Comparison of ENCODE assay signal across 22 cellular contexts in the genomic region with DNA sequence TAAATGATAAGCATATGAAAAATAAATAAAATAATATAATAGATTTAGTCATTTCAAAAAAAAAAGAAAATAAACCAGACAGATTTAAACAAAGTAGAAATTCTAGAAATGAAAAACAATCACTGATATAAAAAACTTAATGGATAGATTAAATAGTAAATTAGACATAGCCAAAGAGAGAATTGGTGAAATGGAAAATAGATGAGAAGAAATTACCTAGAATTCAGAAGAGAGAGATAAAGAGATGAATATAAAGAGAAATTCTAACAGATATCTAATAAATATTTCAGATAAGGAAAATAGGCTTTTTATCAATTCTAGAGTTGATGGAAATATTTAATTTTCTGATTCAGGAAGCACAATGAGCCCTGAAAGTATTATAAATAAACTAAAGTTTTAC.
DNase-seq lines count a peak whose midpoint lies in the region; ATAC-seq, FAIRE-seq and TF ChIP-seq lines count a peak whose summit lies in the region.
"Had no signal": no experiment of that assay in that cellular context is flagged by ENCODE, and none has a peak within 500 bp of the region (broad histone marks: within the 10 kb centered on the region; RNA-seq: fewer than 3 reads in every experiment).

No MANE protein-coding gene starts in this region.

- no peak overlapping the region for H3K23ac ChIP-seq in H1 (ENCODE audit: insufficient read length)

- POLR2A ChIA-PET in SK-N-SH (lab: Yijun Ruan, JAX) (no interaction called here), H1 (lab: Charles Lee; ENCODE audit: partially characterized antibody) (no interaction called here)

- H2BK5ac ChIP-seq in H1 (ENCODE audit: low read depth, low read length), result no peak overlapping the region

- no peak for TF ChIP-seq RAD21 in SK-N-SH (IDR thresholded peaks at IDR 0.05; ENCODE audit: low read length)
- no peak for TF ChIP-seq RAD21 in H1 (IDR thresholded peaks at IDR 0.05 in 1 of 2, conservative IDR thresholded peaks at IDR 0.05 in 1 of 2; ENCODE audit: low read depth in 2 of 2, low read length in 2 of 2)

- peaks cover 0 to 25% of the 10 kb centered on the region in 2 experiments for H3K36me3 ChIP-seq in SK-N-SH (replicated peaks in 1 of 2; ENCODE audit: control insufficient read depth in 1 of 2, insufficient read depth in 2 of 2, low read length in 1 of 2)
- peaks cover 0 to 6% (median 2%) of the 10 kb centered on the region in 4 experiments; a peak in 2 of 8 replicates for H3K36me3 ChIP-seq in H1 (ENCODE audit: control insufficient read depth in 2 of 4, insufficient read depth in 4 of 4, low read length in 3 of 4)
- peaks cover 0 to 5% (median 0%) of the 10 kb centered on the region in 3 donors for H3K36me3 ChIP-seq in pancreas
- H3K36me3 ChIP-seq: HAP-1 had no signal

- H3K79me2 ChIP-seq in SK-N-SH (ENCODE audit: insufficient read depth) (no peaks in the 10 kb centered on the region), H1 (ENCODE audit: control insufficient read depth in 1 of 2, insufficient read depth in 2 of 2, low read length in 2 of 2) (no peaks in the 10 kb centered on the region)

- H3K4me3 ChIP-seq in SK-N-SH (ENCODE audit: low read depth in 2 of 2, low read length in 1 of 2) (no peak overlapping the region), H1 (ENCODE audit: extremely low read depth in 1 of 4, insufficient read depth in 2 of 4, low read depth in 3 of 4, low read length in 4 of 4) (no peak overlapping the region), pancreas (no peak overlapping the region)
- H3K4me3 ChIP-seq: HAP-1 had no signal

- no peaks in the 10 kb centered on the region for H3K79me1 ChIP-seq in H1 (ENCODE audit: low read depth, low read length)

- H3K23me2 ChIP-seq in H1 (ENCODE audit: low read depth, low read length), result no peaks in the 10 kb centered on the region; the same call in 1 of the 2 replicates

- no peak overlapping the region for H4K91ac ChIP-seq in H1 (replicated peaks; ENCODE audit: insufficient read length, low read length)

- no peaks in the 10 kb centered on the region for H4K20me1 ChIP-seq in SK-N-SH (ENCODE audit: insufficient read depth)
- no peaks in the 10 kb centered on the region for H4K20me1 ChIP-seq in H1 (replicated peaks in 1 of 2; ENCODE audit: control insufficient read depth in 1 of 2, insufficient read depth in 2 of 2, low read length in 2 of 2)

- H3K27me3 ChIP-seq in SK-N-SH (ENCODE audit: insufficient read depth), result no peaks in the 10 kb centered on the region
- H3K27me3 ChIP-seq in H1 (replicated peaks in 1 of 4; ENCODE audit: control insufficient read depth in 3 of 4, extremely low read depth in 1 of 4, insufficient read depth in 3 of 4, low read length in 3 of 4), result no peaks in the 10 kb centered on the region
- H3K27me3 ChIP-seq in pancreas, result no peaks in the 10 kb centered on the region
- H3K27me3 ChIP-seq: BE2C had no signal

- intact Hi-C loops in pancreas (cut with DNase I), result no loop called here

- no peak overlapping the region for H2AK5ac ChIP-seq in H1 (ENCODE audit: low read depth, low read length)

- no peak for ATAC-seq in SK-N-SH treated with all-trans-retinoic acid at 6 μM for 48 hours
- no peak for ATAC-seq in pancreas
- no peak for ATAC-seq in GM19328 (IDR thresholded peaks at IDR 0.05; ENCODE audit: unreplicated experiment)
- ATAC-seq in GM18502 (IDR thresholded peaks at IDR 0.05; ENCODE audit: poor library complexity, unreplicated experiment), result no peak

- no peak overlapping the region for H3K4ac ChIP-seq in H1 (replicated peaks; ENCODE audit: insufficient read length, low read depth, low read length)

- TF ChIP-seq EP300 in SK-N-SH (IDR thresholded peaks at IDR 0.05; ENCODE audit: borderline replicate concordance in 1 of 2, low read depth in 1 of 2, low read length in 1 of 2), result no peak
- TF ChIP-seq EP300 in H1 (IDR thresholded peaks at IDR 0.05; ENCODE audit: borderline replicate concordance in 1 of 2, low read depth in 2 of 2, low read length in 2 of 2), result no peak

- H3K9me3 ChIP-seq in SK-N-SH (peaks cover 23% of the 10 kb centered on the region), H1 (ENCODE audit: insufficient read depth in 2 of 2, low read depth in 1 of 2, low read length in 1 of 2) (peaks cover 2 to 15% of the 10 kb centered on the region in 2 experiments; a peak in 3 of 4 replicates), pancreas (peaks cover 0 to 11% (median 2%) of the 10 kb centered on the region in 4 donors)
- H3K9me3 ChIP-seq: BE2C had no signal

- no peaks in the 10 kb centered on the region for H3F3A ChIP-seq in SK-N-SH (replicated peaks; ENCODE audit: insufficient read depth)

- CTCF ChIA-PET in SK-N-SH (lab: Yijun Ruan, JAX) (interaction anchor here (1.6 kb wide), 1 partner anchor 10 kb away, joined by 8 read pairs; no protein-coding TSS in a partner anchor), H1 (lab: Charles Lee; ENCODE audit: partially characterized antibody) (interaction anchor here (3.0 kb wide), 1 partner anchor 11 kb away, joined by 16 read pairs; no protein-coding TSS in a partner anchor)

- H3K18ac ChIP-seq in H1 (ENCODE audit: extremely low read depth, low read length), result no peak overlapping the region

- no peak for TF ChIP-seq POLR2A in H1 (IDR thresholded peaks at IDR 0.05; ENCODE audit: control extremely low read depth in 1 of 2, low read depth in 2 of 2, low read length in 2 of 2)

- H3K9ac ChIP-seq in SK-N-SH (no peak overlapping the region), H1 (replicated peaks in 1 of 4; ENCODE audit: extremely low read depth in 1 of 4, low read depth in 3 of 4, low read length in 3 of 4) (no peak overlapping the region)

- H2BK120ac ChIP-seq in H1 (replicated peaks; ENCODE audit: low read depth, low read length), result no peak overlapping the region

- FAIRE-seq in TTC549 (lab: Jason Lieb, UNC), result peak; percentile 87
- FAIRE-seq in H1 (lab: Jason Lieb, UNC), result no peak
- peak; percentile 97 for FAIRE-seq in pancreas (lab: Jason Lieb, UNC)
- FAIRE-seq: GM12891, GM18507 had no signal

- H3K4me2 ChIP-seq in SK-N-SH (no peak overlapping the region), H1 (ENCODE audit: insufficient read depth in 1 of 2, low read depth in 2 of 2, low read length in 2 of 2) (no peak overlapping the region)

- no peak overlapping the region for H3K14ac ChIP-seq in H1 (ENCODE audit: insufficient read length)

- no peak overlapping the region for H2BK15ac ChIP-seq in H1 (ENCODE audit: low read length)

- H3K27ac ChIP-seq in SK-N-SH (ENCODE audit: low read depth in 2 of 2, low read length in 1 of 2) (no peak overlapping the region), H1 (ENCODE audit: low read depth, low read length) (no peak overlapping the region), pancreas (no peak overlapping the region)

- no peak overlapping the region for H2BK12ac ChIP-seq in H1 (ENCODE audit: low read depth, low read length)

- H2AFZ ChIP-seq in SK-N-SH (ENCODE audit: low read depth), result no peak overlapping the region
- H2AFZ ChIP-seq in H1 (ENCODE audit: low read length), result no peak overlapping the region

- no peak overlapping the region for H4K5ac ChIP-seq in H1 (ENCODE audit: insufficient read length, low read depth, low read length)

- no peak overlapping the region for H3K56ac ChIP-seq in H1 (replicated peaks; ENCODE audit: insufficient read length, low read depth, low read length)

- no peaks in the 10 kb centered on the region for H3K9me2 ChIP-seq in SK-N-SH

- H3K4me1 ChIP-seq in SK-N-SH (ENCODE audit: control insufficient read depth in 1 of 2, insufficient read depth in 2 of 2, low read depth in 1 of 2, low read length in 1 of 2) (no peaks in the 10 kb centered on the region), H1 (replicated peaks in 1 of 4; ENCODE audit: control insufficient read depth in 3 of 4, insufficient read depth in 4 of 4, low read length in 3 of 4) (no peaks in the 10 kb centered on the region), pancreas (no peaks in the 10 kb centered on the region)
- H3K4me1 ChIP-seq: BE2C had no signal

- no peak for DNase-seq in SK-N-SH
- no peak for DNase-seq in H1 (ENCODE audit: low read depth in 1 of 2, low spot score in 2 of 2)
- DNase-seq in pancreas, result no peak
- no peak for DNase-seq in SIG-M5 treated with dmso at 0.1 percent for 504 hours (lab: John Stamatoyannopoulos, UW; ENCODE audit: unreplicated experiment)
- DNase-seq: 8988T; ACHN; BE2C; C1 segment of cervical spinal cord; CD4-positive, CD25-positive, alpha-beta regulatory T cell; CD8-positive, alpha-beta memory T cell; COR-L47; DMS 273 treated with DMSO at 0.1 percent for 48 hours; DMS53; DND-41; EL had no signal

- H2BK20ac ChIP-seq in H1 (ENCODE audit: low read length), result no peak overlapping the region

- TF ChIP-seq CTCF in SK-N-SH (IDR thresholded peaks at IDR 0.05) (no peak), H1 (IDR thresholded peaks at IDR 0.05; ENCODE audit: control extremely low read depth in 1 of 3, insufficient read depth in 1 of 3, low read depth in 1 of 3, low read length in 3 of 3) (no peak), pancreas (IDR thresholded peaks at IDR 0.05) (no peak)

- no peak overlapping the region for H4K8ac ChIP-seq in H1 (ENCODE audit: extremely low read depth, insufficient read depth, low read length)

TF ChIP-seq in SK-N-SH treated with all-trans-retinoic acid at 6 μM for 48 hours, 23 proteins besides CTCF, POLR2A, EP300 and RAD21:
- TF ChIP-seq ZFP30 (CRISPR knock-in tag; IDR thresholded peaks at IDR 0.05), result peak; percentile 99
- no peak for TF ChIP-seq ZNF8 (CRISPR knock-in tag; IDR thresholded peaks at IDR 0.05)

TF ChIP-seq in SK-N-SH, 30 proteins besides CTCF, POLR2A, EP300 and RAD21 (continues in another document):
- no peak for TF ChIP-seq POLR2AphosphoS5 (IDR thresholded peaks at IDR 0.05; ENCODE audit: low read depth, low read length)
- no peak for TF ChIP-seq TCF12 (IDR thresholded peaks at IDR 0.05)
- no peak for TF ChIP-seq NFIC (IDR thresholded peaks at IDR 0.05; ENCODE audit: borderline replicate concordance)
- no peak for TF ChIP-seq CHD2 (IDR thresholded peaks at IDR 0.05; ENCODE audit: low read length, partially characterized antibody)
- TF ChIP-seq SMC3 (IDR thresholded peaks at IDR 0.05; ENCODE audit: low read depth, low read length), result no peak
- no peak for TF ChIP-seq MEF2A (IDR thresholded peaks at IDR 0.05; ENCODE audit: borderline replicate concordance, low read depth)

TF ChIP-seq in H1, 55 proteins besides CTCF, POLR2A, EP300 and RAD21:
- TF ChIP-seq POU5F1 (IDR thresholded peaks at IDR 0.05; ENCODE audit: low read depth, low read length) (no peak), HDAC2 (IDR thresholded peaks at IDR 0.05; ENCODE audit: borderline replicate concordance in 1 of 2, low read depth in 2 of 2, low read length in 2 of 2) (peak in 1 of 2 experiments; percentile 57; a peak in 1 of 4 replicates), KDM1A (IDR thresholded peaks at IDR 0.05; ENCODE audit: borderline replicate concordance, low read length) (peak; percentile 59; the same call in 1 of the 2 replicates)
TF ChIP-seq in H1: peak in this region for 2.
